Comparison of ENCODE assay signal across 9 cellular contexts in genomic region chr17:67421869-67422273, GRCh38. TPM values are rescaled to one million over a fixed set of nuclear protein-coding genes. Genes with fewer than 3 reads are reported as not detected.
DNase-seq lines count a peak whose midpoint lies in the region; ATAC-seq, FAIRE-seq and TF ChIP-seq lines count a peak whose summit lies in the region.
"Had no signal": no experiment of that assay in that cellular context is flagged by ENCODE, and none has a peak within 500 bp of the region (broad histone marks: within the 10 kb centered on the region; RNA-seq: fewer than 3 reads in every experiment).

No MANE protein-coding gene starts in this region.

- peak overlapping the region; percentile 92 for H3K27ac ChIP-seq in keratinocyte (ENCODE audit: control insufficient read depth, insufficient read depth, low read length)
- H3K27ac ChIP-seq: SK-N-MC had no signal

- peak; percentile 98 for FAIRE-seq in keratinocyte (lab: Jason Lieb, UNC)

- no peaks in the 10 kb centered on the region for H3K9me1 ChIP-seq in keratinocyte (ENCODE audit: control insufficient read depth, extremely low read depth, insufficient read depth, low read length)

- H3K4me3 ChIP-seq in keratinocyte (ENCODE audit: control insufficient read depth in 2 of 3, extremely low read depth in 1 of 3, insufficient read depth in 2 of 3, low read depth in 1 of 3, low read length in 3 of 3) (no peak overlapping the region), H7 (ENCODE audit: insufficient read depth, low read depth, low read length) (no peak overlapping the region)
- H3K4me3 ChIP-seq: SK-N-MC had no signal

- peaks cover 49% of the 10 kb centered on the region for H3K4me1 ChIP-seq in keratinocyte (ENCODE audit: control insufficient read depth, extremely low read depth, insufficient read depth, low read length)

- TF ChIP-seq CTCF in GM13976 (IDR thresholded peaks at IDR 0.05; ENCODE audit: borderline replicate concordance, control extremely low read depth, extremely low read depth, insufficient read depth, missing control alignments) (no peak), keratinocyte (optimal IDR thresholded peaks at IDR 0.05 in 1 of 3, IDR thresholded peaks at IDR 0.05 in 1 of 3, conservative IDR thresholded peaks at IDR 0.05 in 1 of 3; ENCODE audit: extremely low read depth in 1 of 3, insufficient read depth in 2 of 3, low read length in 3 of 3) (no peak)

- in situ Hi-C loops in GM13976 (cut with MboI; ENCODE audit: low sequenced_read_pairs, unreplicated experiment): no loop called here

- dilution Hi-C loops in keratinocyte (cut with MboI; ENCODE audit: extremely low pct_ligation_motif_present, low sequenced_read_pairs): no loop called here

- H3K27ac Mint-ChIP-seq in stimulated activated naive CD8-positive, alpha-beta T cell treated with anti-CD3 and anti-CD28 coated beads, Interleukin-15, amount 100 ng/mL, for 72 hours: peak overlapping the region; percentile 87 to 97

- no peak overlapping the region for H2AFZ ChIP-seq in keratinocyte (ENCODE audit: control insufficient read depth, low read length)

- no peaks in the 10 kb centered on the region for H3K9me3 Mint-ChIP-seq in stimulated activated naive CD8-positive, alpha-beta T cell treated with anti-CD3 and anti-CD28 coated beads, Interleukin-15, amount 100 ng/mL, for 72 hours

- peak overlapping the region; percentile 64 for H3K9ac ChIP-seq in keratinocyte (ENCODE audit: control insufficient read depth, extremely low read depth, insufficient read depth, low read length)

- no peaks in the 10 kb centered on the region for H4K20me1 ChIP-seq in keratinocyte (ENCODE audit: control insufficient read depth, extremely low read depth, insufficient read depth, low read length)

- no peaks in the 10 kb centered on the region for H3K9me3 ChIP-seq in keratinocyte (ENCODE audit: control insufficient read depth, low read depth, low read length)

- peak; percentile 43 for DNase-seq in GM13976 (ENCODE audit: low spot score)
- DNase-seq in NOMO-1 treated with dmso at 0.1 percent for 144 hours (lab: John Stamatoyannopoulos, UW; ENCODE audit: unreplicated experiment): peak; percentile 73
- peak; percentile 45 for DNase-seq in activated naive CD4-positive, alpha-beta T cell treated with anti-CD3 and anti-CD28 coated beads, Interleukin-2, amount 50 U/mL, for 16 hours
- DNase-seq in keratinocyte (ENCODE audit: low read depth, low spot score): peak; percentile 100
- DNase-seq in stimulated activated naive CD8-positive, alpha-beta T cell treated with anti-CD3 and anti-CD28 coated beads, Interleukin-15, amount 100 ng/mL, for 72 hours: peak; percentile 56 to 72
- no peak for DNase-seq in medulla oblongata (ENCODE audit: extremely low spot score)
- no peak for DNase-seq in H7

- peaks cover 11% of the 10 kb centered on the region for H3K79me2 ChIP-seq in keratinocyte (ENCODE audit: control insufficient read depth, insufficient read depth, low read length)

- peak overlapping the region; percentile 65 for H3K4me2 ChIP-seq in keratinocyte (ENCODE audit: control insufficient read depth, extremely low read depth, insufficient read depth, low read depth, low read length)

- peak overlapping the region; percentile 14 to 40 for H3K4me3 Mint-ChIP-seq in stimulated activated naive CD8-positive, alpha-beta T cell treated with anti-CD3 and anti-CD28 coated beads, Interleukin-15, amount 100 ng/mL, for 72 hours

- no peaks in the 10 kb centered on the region for H3K36me3 ChIP-seq in keratinocyte (ENCODE audit: control insufficient read depth in 2 of 2, extremely low read depth in 1 of 2, insufficient read depth in 2 of 2, low read length in 2 of 2)
- no peaks in the 10 kb centered on the region for H3K36me3 ChIP-seq in H7 (replicated peaks; ENCODE audit: control insufficient read depth, insufficient read depth, low read length)

- peak; percentile 99 for ATAC-seq in stimulated activated naive CD8-positive, alpha-beta T cell treated with anti-CD3 and anti-CD28 coated beads, Interleukin-15, amount 100 ng/mL, for 72 hours
- ATAC-seq in HG03280 (IDR thresholded peaks at IDR 0.05; ENCODE audit: unreplicated experiment): no peak

- H3K27me3 Mint-ChIP-seq in stimulated activated naive CD8-positive, alpha-beta T cell treated with anti-CD3 and anti-CD28 coated beads, Interleukin-15, amount 100 ng/mL, for 72 hours: no peaks in the 10 kb centered on the region

- peaks cover 88% of the 10 kb centered on the region for H3K4me1 Mint-ChIP-seq in stimulated activated naive CD8-positive, alpha-beta T cell treated with anti-CD3 and anti-CD28 coated beads, Interleukin-15, amount 100 ng/mL, for 72 hours

- no peaks in the 10 kb centered on the region for H3K27me3 ChIP-seq in keratinocyte (ENCODE audit: control insufficient read depth, extremely low read depth, insufficient read depth, low read length)
- H3K27me3 ChIP-seq in H7 (ENCODE audit: control insufficient read depth, insufficient read depth, low read length): no peaks in the 10 kb centered on the region

RNA-seq across cellular contexts. Expression of gene PITPNC1, which starts 44.8 kb away (rescaled TPM):
- polyA plus RNA-seq in keratinocyte: 14.7 to 25.4 TPM (median 24.8 TPM) in 3 replicates
- 19.5 TPM for polyA plus RNA-seq in keratinocyte (2011; ENCODE audit: low read depth)
- 23.4 and 33.3 TPM in 2 replicates for polyA plus RNA-seq in keratinocyte (2011; cell fraction: cytosol; rRNA removed)
- 12.7 and 15.9 TPM in 2 replicates for polyA plus RNA-seq in keratinocyte (2011; cell fraction: nucleus; rRNA removed)
- 23.1 and 23.3 TPM in 2 replicates for polyA plus RNA-seq in keratinocyte (2012; ENCODE audit: low replicate concordance)
- 13.8 to 26.5 TPM (median 17.4 TPM) in 3 replicates for polyA minus RNA-seq in keratinocyte
- polyA minus RNA-seq in keratinocyte (2011; cell fraction: cytosol; rRNA and poly(A)+ RNA removed): 16.9 TPM
- 7.9 and 15.7 TPM in 2 replicates for polyA minus RNA-seq in keratinocyte (2011; cell fraction: nucleus; rRNA and poly(A)+ RNA removed)
- 22.3 and 25.3 TPM in 2 replicates for total RNA-seq in H7 (2014; rRNA removed; shearing (Covaris generic))

RNA-seq across cellular contexts. Expression of gene PSMD12, which starts 55.5 kb away (rescaled TPM):
- polyA plus RNA-seq in keratinocyte: 29.6 to 68.4 TPM (median 56.6 TPM) in 3 replicates
- 81.7 TPM for polyA plus RNA-seq in keratinocyte (2011; ENCODE audit: low read depth)
- 34.4 and 60.1 TPM in 2 replicates for polyA plus RNA-seq in keratinocyte (2011; cell fraction: cytosol; rRNA removed)
- 36.2 and 54.4 TPM in 2 replicates for polyA plus RNA-seq in keratinocyte (2011; cell fraction: nucleus; rRNA removed)
- polyA plus RNA-seq in keratinocyte (2012; ENCODE audit: low replicate concordance): 60.1 and 72.2 TPM in 2 replicates
- polyA minus RNA-seq in keratinocyte: 7.3 to 42.1 TPM (median 13.0 TPM) in 3 replicates
- polyA minus RNA-seq in keratinocyte (2011; cell fraction: cytosol; rRNA and poly(A)+ RNA removed): 79.6 TPM
- 14.2 and 31.7 TPM in 2 replicates for polyA minus RNA-seq in keratinocyte (2011; cell fraction: nucleus; rRNA and poly(A)+ RNA removed)
- 27.5 and 27.8 TPM in 2 replicates for total RNA-seq in H7 (2014; rRNA removed; shearing (Covaris generic))

Comparison
In these comparisons a context has a peak if more than half of its experiments do, and no peak if none do; other contexts are left out.
1. DNase-seq: peak in GM13976 (single experiment), NOMO-1 treated with dmso at 0.1 percent for 144 hours (single experiment), activated naive CD4-positive, alpha-beta T cell treated with anti-CD3 and anti-CD28 coated beads, Interleukin-2, amount 50 U/mL, for 16 hours (single experiment), keratinocyte (single experiment) and stimulated activated naive CD8-positive, alpha-beta T cell treated with anti-CD3 and anti-CD28 coated beads, Interleukin-15, amount 100 ng/mL, for 72 hours (2 of 2); none in medulla oblongata (single experiment) and H7 (single experiment).